Comparison of ENCODE assay signal across 13 cellular contexts in the genomic region with DNA sequence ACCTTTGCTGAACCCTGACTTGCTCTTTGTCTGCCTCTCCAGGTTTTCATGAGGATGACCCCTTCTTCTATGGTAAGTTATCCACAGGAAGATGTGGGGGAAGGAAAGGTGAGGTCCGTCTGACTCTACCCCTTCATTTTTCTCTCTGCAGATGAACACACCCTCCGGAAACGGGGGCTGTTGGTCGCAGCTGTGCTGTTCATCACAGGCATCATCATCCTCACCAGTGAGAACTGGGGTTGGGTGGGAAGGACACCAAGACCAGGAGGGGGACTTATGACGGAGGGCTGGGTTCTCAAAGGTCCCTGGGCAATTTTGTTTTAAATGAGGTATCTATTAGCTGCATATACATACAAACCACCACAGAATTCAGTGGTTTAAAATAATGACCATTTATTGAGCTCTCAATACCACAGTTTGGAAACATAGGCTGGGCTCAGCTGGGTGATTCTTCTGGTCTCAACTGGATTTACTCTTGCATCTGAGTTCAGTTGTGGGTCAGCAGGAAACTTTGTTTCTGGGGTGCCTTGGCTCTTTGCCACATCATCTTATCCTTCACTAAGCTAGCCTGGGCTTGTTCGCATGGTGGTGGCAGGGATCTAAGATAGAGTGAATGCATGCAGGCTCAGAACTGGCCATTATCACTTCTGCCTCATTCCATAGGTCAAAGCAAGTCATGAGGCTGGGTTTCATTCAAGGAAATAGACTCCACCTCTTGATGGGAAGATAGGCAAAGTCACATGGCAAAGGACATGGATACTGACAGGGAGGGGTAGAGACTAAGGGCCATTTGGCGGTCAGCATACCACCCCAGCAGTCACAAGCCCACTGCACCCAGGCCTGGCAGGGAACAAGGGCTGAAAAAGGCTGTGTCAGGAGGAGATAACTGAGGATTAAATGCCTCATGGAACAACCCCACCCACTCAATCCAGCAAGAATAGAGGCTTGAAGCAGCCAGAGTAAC. TPM values are rescaled to one million over a fixed set of nuclear protein-coding genes. Genes with fewer than 3 reads are reported as not detected.
DNase-seq lines count a peak whose midpoint lies in the region; ATAC-seq and TF ChIP-seq lines count a peak whose summit lies in the region.
"Had no signal": no experiment of that assay in that cellular context is flagged by ENCODE, and none has a peak within 500 bp of the region (broad histone marks: within the 10 kb centered on the region; RNA-seq: fewer than 3 reads in every experiment).

No MANE protein-coding gene starts in this region.

- H2AFZ ChIP-seq in Karpas-422 (ENCODE audit: low read length) = no peak overlapping the region

- no peak for DNase-seq in CD8-positive, alpha-beta memory T cell
- DNase-seq in Karpas-422 (no peak), testis (no peak), NCI-H2227 (lab: John Stamatoyannopoulos, UW; ENCODE audit: unreplicated experiment) (no peak)
- DNase-seq in activated naive CD8-positive, alpha-beta T cell treated with anti-CD3 and anti-CD28 coated beads, Interleukin-2, amount 10 ng/mL, durations not matched to agents 7 days and 5 days = no peak
- DNase-seq in naive thymus-derived CD8-positive, alpha-beta T cell = peak in 1 of 10 donors; percentile 10
- no peak for DNase-seq in NK-92 treated with Interleukin-12 subunit alpha and Interleukin-12 subunit beta, amount 100 ng/mL, for 24 hours (lab: John Stamatoyannopoulos, UW)
- DNase-seq: cerebellar nuclear complex, NCI-H1048, NCI-H446 had no signal

- peak overlapping the region; percentile 18 for H3K27ac ChIP-seq in CD8-positive, alpha-beta memory T cell (ENCODE audit: low read depth, low read length)
- H3K27ac ChIP-seq in Karpas-422 (ENCODE audit: low read length) (0 out of 2 replicates have a peak overlapping the region, but pooled peaks have one; percentile 49), testis (no peak overlapping the region)
- H3K27ac ChIP-seq: right atrium auricular region had no signal

- TF ChIP-seq CTCF in testis (IDR thresholded peaks at IDR 0.05) = no peak

- H3K9ac ChIP-seq in Karpas-422 (ENCODE audit: low read length) = no peak overlapping the region

- H4K20me1 ChIP-seq in Karpas-422 (ENCODE audit: insufficient read depth, low read depth, low read length) = no peaks in the 10 kb centered on the region

- peaks cover 0 to 14% (median 5%) of the 10 kb centered on the region in 5 donors for H3K9me3 Mint-ChIP-seq in CD8-positive, alpha-beta memory T cell
- peaks cover 25% of the 10 kb centered on the region for H3K9me3 Mint-ChIP-seq in activated naive CD8-positive, alpha-beta T cell treated with anti-CD3 and anti-CD28 coated beads, Interleukin-2, amount 10 ng/mL, durations not matched to agents 7 days and 5 days
- H3K9me3 Mint-ChIP-seq in naive thymus-derived CD8-positive, alpha-beta T cell = peaks cover 0 to 28% (median 15%) of the 10 kb centered on the region in 9 donors

- H3K79me2 ChIP-seq in Karpas-422 (ENCODE audit: low read length) = no peaks in the 10 kb centered on the region

- peak overlapping the region; percentile 72 to 94 (median 90) for H3K27ac Mint-ChIP-seq in CD8-positive, alpha-beta memory T cell
- peak overlapping the region; percentile 91 for H3K27ac Mint-ChIP-seq in activated naive CD8-positive, alpha-beta T cell treated with anti-CD3 and anti-CD28 coated beads, Interleukin-2, amount 10 ng/mL, durations not matched to agents 7 days and 5 days
- H3K27ac Mint-ChIP-seq in naive thymus-derived CD8-positive, alpha-beta T cell = peak overlapping the region; percentile 84 to 95 (median 94)

- ATAC-seq in activated naive CD8-positive, alpha-beta T cell treated with anti-CD3 and anti-CD28 coated beads, Interleukin-2, amount 10 ng/mL, durations not matched to agents 7 days and 5 days (ENCODE audit: low read depth) = no peak
- ATAC-seq in naive thymus-derived CD8-positive, alpha-beta T cell = no peak
- no peak for ATAC-seq in HG02798 (IDR thresholded peaks at IDR 0.05; ENCODE audit: poor library complexity, unreplicated experiment)

- H3K9me3 ChIP-seq in CD8-positive, alpha-beta memory T cell (ENCODE audit: low read length) = peaks cover 8% of the 10 kb centered on the region
- H3K9me3 ChIP-seq in Karpas-422 (ENCODE audit: low read length) = peaks cover 36% of the 10 kb centered on the region
- H3K9me3 ChIP-seq in testis = no peaks in the 10 kb centered on the region

- no peaks in the 10 kb centered on the region for H3K27me3 ChIP-seq in CD8-positive, alpha-beta memory T cell (ENCODE audit: insufficient read depth, low read length, poor library complexity, severe bottlenecking)
- no peaks in the 10 kb centered on the region for H3K27me3 ChIP-seq in Karpas-422 (ENCODE audit: low read length)
- H3K27me3 ChIP-seq in testis = no peaks in the 10 kb centered on the region
- H3K27me3 ChIP-seq: right atrium auricular region had no signal

- peaks cover 0 to 2% of the 10 kb centered on the region in 2 donors for H3K27me3 Mint-ChIP-seq in CD8-positive, alpha-beta memory T cell
- H3K27me3 Mint-ChIP-seq in activated naive CD8-positive, alpha-beta T cell treated with anti-CD3 and anti-CD28 coated beads, Interleukin-2, amount 10 ng/mL, durations not matched to agents 7 days and 5 days = no peaks in the 10 kb centered on the region
- H3K27me3 Mint-ChIP-seq in naive thymus-derived CD8-positive, alpha-beta T cell = no peaks in the 10 kb centered on the region

- intact Hi-C loops in testis (cut with DNase I; ENCODE audit: low total_unique reads) = no loop called here

- peak overlapping the region in 2 of 7 donors; percentile 9 to 34 for H3K4me3 Mint-ChIP-seq in CD8-positive, alpha-beta memory T cell
- H3K4me3 Mint-ChIP-seq in activated naive CD8-positive, alpha-beta T cell treated with anti-CD3 and anti-CD28 coated beads, Interleukin-2, amount 10 ng/mL, durations not matched to agents 7 days and 5 days = peak overlapping the region; percentile 56
- peak overlapping the region in 8 of 10 donors; percentile 9 to 72 (median 48) for H3K4me3 Mint-ChIP-seq in naive thymus-derived CD8-positive, alpha-beta T cell

- peaks cover 29 to 55% (median 50%) of the 10 kb centered on the region in 3 donors for H3K4me1 Mint-ChIP-seq in CD8-positive, alpha-beta memory T cell
- H3K4me1 Mint-ChIP-seq in activated naive CD8-positive, alpha-beta T cell treated with anti-CD3 and anti-CD28 coated beads, Interleukin-2, amount 10 ng/mL, durations not matched to agents 7 days and 5 days = peaks cover 34% of the 10 kb centered on the region
- H3K4me1 Mint-ChIP-seq in naive thymus-derived CD8-positive, alpha-beta T cell = peaks cover 29 to 46% (median 40%) of the 10 kb centered on the region in 4 donors

- peaks cover 23% of the 10 kb centered on the region for H3K4me1 ChIP-seq in CD8-positive, alpha-beta memory T cell (ENCODE audit: insufficient read depth, low read length)
- peaks cover 5% of the 10 kb centered on the region for H3K4me1 ChIP-seq in Karpas-422 (ENCODE audit: low read length)
- H3K4me1 ChIP-seq in testis = no peaks in the 10 kb centered on the region
- H3K4me1 ChIP-seq: right atrium auricular region had no signal

- H3K4me2 ChIP-seq in Karpas-422 (ENCODE audit: low read depth, low read length, poor library complexity, severe bottlenecking) = no peak overlapping the region

- 94 to 95% methylated on average over 7 of the region's 7 CpGs for WGBS in testis, 2 donors

- no peaks in the 10 kb centered on the region for H3K9me2 ChIP-seq in Karpas-422 (replicated peaks; ENCODE audit: insufficient read depth, low read length)

- H3K36me3 Mint-ChIP-seq in CD8-positive, alpha-beta memory T cell = peaks cover 40 to 92% (median 43%) of the 10 kb centered on the region in 3 donors
- H3K36me3 Mint-ChIP-seq in activated naive CD8-positive, alpha-beta T cell treated with anti-CD3 and anti-CD28 coated beads, Interleukin-2, amount 10 ng/mL, durations not matched to agents 7 days and 5 days = peaks cover 81% of the 10 kb centered on the region
- peaks cover 36 to 82% (median 60%) of the 10 kb centered on the region in 3 donors for H3K36me3 Mint-ChIP-seq in naive thymus-derived CD8-positive, alpha-beta T cell

- peak overlapping the region; percentile 0 for H3K4me3 ChIP-seq in CD8-positive, alpha-beta memory T cell (ENCODE audit: low read length)
- H3K4me3 ChIP-seq in Karpas-422 (ENCODE audit: low read length) (no peak overlapping the region), testis (no peak overlapping the region)
- H3K4me3 ChIP-seq: right atrium auricular region had no signal

- TF ChIP-seq POLR2A in testis (IDR thresholded peaks at IDR 0.05) = no peak

- CTCF ChIA-PET in CD8-positive, alpha-beta memory T cell (lab: Charles Lee) = interaction anchor here (0.9 to 1.5 kb wide), 3 partner anchors 12 to 122 kb away, joined by 3 to 4 read pairs (median 3); a partner anchor contains a TSS

- POLR2A ChIA-PET in CD8-positive, alpha-beta memory T cell (lab: Charles Lee) = no interaction called here
- POLR2A ChIA-PET in activated naive CD8-positive, alpha-beta T cell treated with anti-CD3 and anti-CD28 coated beads, Interleukin-2, amount 10 ng/mL, durations not matched to agents 7 days and 5 days (lab: Charles Lee) = interaction anchor here (0.6 to 2.4 kb wide), 5 partner anchors 9 to 55 kb away, joined by 3 to 19 read pairs (median 5); a partner anchor contains a TSS
- POLR2A ChIA-PET in naive thymus-derived CD8-positive, alpha-beta T cell (lab: Charles Lee) = interaction anchor here (0.8 to 3.5 kb wide), 9 partner anchors 8 to 101 kb away, joined by 3 to 22 read pairs (median 6); a partner anchor contains a TSS

- H3K36me3 ChIP-seq in CD8-positive, alpha-beta memory T cell (ENCODE audit: insufficient read depth, low read length) = peaks cover 63% of the 10 kb centered on the region
- H3K36me3 ChIP-seq in Karpas-422 (ENCODE audit: insufficient read depth, low read length) (peaks cover 52% of the 10 kb centered on the region), testis (ENCODE audit: low read depth, missing control alignments) (no peaks in the 10 kb centered on the region)

RNA-seq across cellular contexts. Expression of a gene that starts 11.8 kb away (rescaled TPM):
- total RNA-seq in CD8-positive, alpha-beta memory T cell = 100 to 1,000 TPM; 295 TPM
- polyA plus RNA-seq in CD8-positive, alpha-beta memory T cell = 560 TPM
- 89.3 and 134 TPM in 2 replicates for total RNA-seq in Karpas-422 (2014; rRNA removed; shearing (Covaris generic); ENCODE audit: low replicate concordance)
- total RNA-seq in activated naive CD8-positive, alpha-beta T cell treated with anti-CD3 and anti-CD28 coated beads, Interleukin-2, amount 10 ng/mL, durations not matched to agents 7 days and 5 days = 100 to 1,000 TPM; 353 to 360 TPM
- total RNA-seq in naive thymus-derived CD8-positive, alpha-beta T cell = 100 to 1,000 TPM; 339 to 351 TPM
- polyA plus RNA-seq in naive thymus-derived CD8-positive, alpha-beta T cell = 100 to 1,000 TPM; 281 to 544 (median 452) TPM
- total RNA-seq in testis = 10 to 100 TPM in 1 of 2 donors, 1 to 10 TPM in 1; 5.7 to 17.5 TPM
- polyA plus RNA-seq in testis (ENCODE audit: insufficient read depth, low read depth, low replicate concordance) = 38.1 TPM

RNA-seq across cellular contexts. Expression of a gene that starts 23.3 kb away (rescaled TPM):
- total RNA-seq in CD8-positive, alpha-beta memory T cell = 1 to 10 TPM in 1 of 2 experiments, under 1 TPM in 1; 0.60 to 1.0 TPM
- 12.9 TPM for polyA plus RNA-seq in CD8-positive, alpha-beta memory T cell
- not detected in 2 replicates for total RNA-seq in Karpas-422 (2014; rRNA removed; shearing (Covaris generic); ENCODE audit: low replicate concordance)
- total RNA-seq in activated naive CD8-positive, alpha-beta T cell treated with anti-CD3 and anti-CD28 coated beads, Interleukin-2, amount 10 ng/mL, durations not matched to agents 7 days and 5 days = 1 to 10 TPM; 5.3 to 6.5 TPM
- 1 to 10 TPM; 5.4 to 6.4 TPM for total RNA-seq in naive thymus-derived CD8-positive, alpha-beta T cell
- polyA plus RNA-seq in naive thymus-derived CD8-positive, alpha-beta T cell = 10 to 100 TPM in 1 of 3 donors, 1 to 10 TPM in 2; 3.7 to 10.2 (median 8.8) TPM
- 1 to 10 TPM in 1 of 2 donors, not detected in 1; 1.2 TPM for total RNA-seq in testis
- 2.1 TPM for polyA plus RNA-seq in testis (ENCODE audit: insufficient read depth, low read depth, low replicate concordance)
- total RNA-seq: right atrium auricular region had no signal

RNA-seq across cellular contexts. Expression of a gene that starts 27.8 kb away (rescaled TPM):
- total RNA-seq in CD8-positive, alpha-beta memory T cell = not detected
- 0.79 TPM for polyA plus RNA-seq in CD8-positive, alpha-beta memory T cell
- total RNA-seq in Karpas-422 (2014; rRNA removed; shearing (Covaris generic); ENCODE audit: low replicate concordance) = not detected in 2 replicates
- not detected for total RNA-seq in activated naive CD8-positive, alpha-beta T cell treated with anti-CD3 and anti-CD28 coated beads, Interleukin-2, amount 10 ng/mL, durations not matched to agents 7 days and 5 days
- total RNA-seq in naive thymus-derived CD8-positive, alpha-beta T cell = 1 to 10 TPM in 1 of 2 experiments, not detected in 1; 1.1 TPM
- under 1 TPM in 2 of 3 donors, not detected in 1; 0.77 TPM for polyA plus RNA-seq in naive thymus-derived CD8-positive, alpha-beta T cell
- 10 to 100 TPM in 1 of 2 donors, 1 to 10 TPM in 1; 2.3 to 11.1 TPM for total RNA-seq in testis
- 48.5 TPM for polyA plus RNA-seq in testis (ENCODE audit: insufficient read depth, low read depth, low replicate concordance)

RNA-seq across cellular contexts. Expression of a gene that starts 31.5 kb away (rescaled TPM):
- total RNA-seq in CD8-positive, alpha-beta memory T cell = under 1 TPM in 1 of 2 experiments, not detected in 1; 0.18 TPM
- not detected for polyA plus RNA-seq in CD8-positive, alpha-beta memory T cell
- total RNA-seq in Karpas-422 (2014; rRNA removed; shearing (Covaris generic); ENCODE audit: low replicate concordance) = 0.22 TPM in 1 of 2 replicates, not detected in the other
- under 1 TPM; 0.28 to 0.44 TPM for total RNA-seq in activated naive CD8-positive, alpha-beta T cell treated with anti-CD3 and anti-CD28 coated beads, Interleukin-2, amount 10 ng/mL, durations not matched to agents 7 days and 5 days
- 1 to 10 TPM in 1 of 2 experiments, under 1 TPM in 1; 0.52 to 1.6 TPM for total RNA-seq in naive thymus-derived CD8-positive, alpha-beta T cell
- under 1 TPM in 1 of 3 donors, not detected in 2; 0.18 TPM for polyA plus RNA-seq in naive thymus-derived CD8-positive, alpha-beta T cell
- 1 to 10 TPM; 4.5 to 7.9 TPM for total RNA-seq in testis
- 4.5 TPM for polyA plus RNA-seq in testis (ENCODE audit: insufficient read depth, low read depth, low replicate concordance)

RNA-seq across cellular contexts. Expression of a gene that starts 50.8 kb away (rescaled TPM):
- not detected for total RNA-seq in CD8-positive, alpha-beta memory T cell
- not detected for polyA plus RNA-seq in CD8-positive, alpha-beta memory T cell
- not detected in 2 replicates for total RNA-seq in Karpas-422 (2014; rRNA removed; shearing (Covaris generic); ENCODE audit: low replicate concordance)
- not detected for total RNA-seq in activated naive CD8-positive, alpha-beta T cell treated with anti-CD3 and anti-CD28 coated beads, Interleukin-2, amount 10 ng/mL, durations not matched to agents 7 days and 5 days
- not detected for total RNA-seq in naive thymus-derived CD8-positive, alpha-beta T cell
- not detected for polyA plus RNA-seq in naive thymus-derived CD8-positive, alpha-beta T cell
- total RNA-seq in testis = 1 to 10 TPM in 1 of 2 donors, not detected in 1; 2.6 TPM
- not detected for polyA plus RNA-seq in testis (ENCODE audit: insufficient read depth, low read depth, low replicate concordance)
- total RNA-seq: temporal lobe had no signal

Comparison
In these comparisons a context has a peak if more than half of its experiments do, and no peak if none do; other contexts are left out.
1. H3K27ac ChIP-seq: peak in CD8-positive, alpha-beta memory T cell (single experiment) and Karpas-422 (single experiment); none in testis (0 of 2).
2. Peak in every context shown above with its lines, with median percentiles within 50 percentile points of each other: H3K27ac Mint-ChIP-seq.